In genomic region chr6:136822051-136822378, GRCh38 we compare ENCODE assay signal across 8 cellular contexts. TPM values are rescaled to one million over a fixed set of nuclear protein-coding genes. Genes with fewer than 3 reads are reported as not detected.
DNase-seq lines count a peak whose midpoint lies in the region; ATAC-seq, FAIRE-seq and TF ChIP-seq lines count a peak whose summit lies in the region.

No MANE protein-coding gene starts in this region.

- peak overlapping the region; percentile 92 for H2BK5ac ChIP-seq in H1 (ENCODE audit: low read depth, low read length)

- TF ChIP-seq CTCF in SK-N-SH (IDR thresholded peaks at IDR 0.05) = no peak
- no peak for TF ChIP-seq CTCF in H1 (IDR thresholded peaks at IDR 0.05; ENCODE audit: control extremely low read depth in 1 of 3, insufficient read depth in 1 of 3, low read depth in 1 of 3, low read length in 3 of 3)
- TF ChIP-seq CTCF in upper lobe of left lung (IDR thresholded peaks at IDR 0.05) = no peak

- POLR2A ChIA-PET in SK-N-SH (lab: Yijun Ruan, JAX) (interaction anchor here (1.2 to 2.5 kb wide), 5 partner anchors 30 to 167 kb away, joined by 3 to 15 read pairs (median 4); partner anchors contain the start of genes MAP3K5 and SLC35D3), H1 (lab: Charles Lee; ENCODE audit: partially characterized antibody) (interaction anchor here (0.6 to 2.4 kb wide), 4 partner anchors 10 to 33 kb away, joined by 3 to 7 read pairs (median 4); partner anchors contain the start of gene MAP3K5)
- POLR2A ChIA-PET in naive thymus-derived CD4-positive, alpha-beta T cell (lab: Charles Lee) = interaction anchor here (1.1 to 2.2 kb wide), 6 partner anchors 11 to 532 kb away, joined by 3 to 15 read pairs (median 6); partner anchors contain the start of genes BCLAF1 and MAP3K5

- peak overlapping the region; percentile 91 for H2AFZ ChIP-seq in SK-N-SH (ENCODE audit: low read depth)
- peak overlapping the region; percentile 95 for H2AFZ ChIP-seq in H1 (ENCODE audit: low read length)

- no peak for TF ChIP-seq EP300 in SK-N-SH (IDR thresholded peaks at IDR 0.05; ENCODE audit: borderline replicate concordance in 1 of 2, low read depth in 1 of 2, low read length in 1 of 2)
- no peak for TF ChIP-seq EP300 in H1 (IDR thresholded peaks at IDR 0.05; ENCODE audit: borderline replicate concordance in 1 of 2, low read depth in 2 of 2, low read length in 2 of 2)
- TF ChIP-seq EP300 in upper lobe of left lung (IDR thresholded peaks at IDR 0.05) = no peak

- ATAC-seq in GM18498 (IDR thresholded peaks at IDR 0.05; ENCODE audit: unreplicated experiment) = peak; percentile 10
- ATAC-seq in HG02571 (IDR thresholded peaks at IDR 0.05; ENCODE audit: unreplicated experiment) = peak; percentile 1
- no peak for ATAC-seq in naive thymus-derived CD4-positive, alpha-beta T cell
- peak in 1 of 2 donors; percentile 38 for ATAC-seq in upper lobe of left lung (ENCODE audit: low FRiP score in 2 of 2)

- no peak overlapping the region for H4K91ac ChIP-seq in H1 (replicated peaks; ENCODE audit: insufficient read length, low read length)

- H4K20me1 ChIP-seq in SK-N-SH (ENCODE audit: insufficient read depth) (no peaks in the 10 kb centered on the region), H1 (replicated peaks in 1 of 2; ENCODE audit: control insufficient read depth in 1 of 2, insufficient read depth in 2 of 2, low read length in 2 of 2) (no peaks in the 10 kb centered on the region)

- no peak overlapping the region for H2BK15ac ChIP-seq in H1 (ENCODE audit: low read length)

- no peak for FAIRE-seq in H1 (lab: Jason Lieb, UNC)
- FAIRE-seq in H54 (lab: Jason Lieb, UNC) = no peak

- no peak overlapping the region for H2AK5ac ChIP-seq in H1 (ENCODE audit: low read depth, low read length)

- peak overlapping the region; percentile 10 for H4K5ac ChIP-seq in H1 (ENCODE audit: insufficient read length, low read depth, low read length)

- H3K9me3 ChIP-seq in SK-N-SH = no peaks in the 10 kb centered on the region
- H3K9me3 ChIP-seq in H1 (ENCODE audit: insufficient read depth in 2 of 2, low read depth in 1 of 2, low read length in 1 of 2) = no peaks in the 10 kb centered on the region
- H3K9me3 ChIP-seq in naive thymus-derived CD4-positive, alpha-beta T cell (ENCODE audit: control insufficient read depth in 2 of 3, low read length in 3 of 3) = no peaks in the 10 kb centered on the region
- no peaks in the 10 kb centered on the region for H3K9me3 ChIP-seq in upper lobe of left lung

- TF ChIP-seq RAD21 in SK-N-SH (IDR thresholded peaks at IDR 0.05; ENCODE audit: low read length) = no peak
- no peak for TF ChIP-seq RAD21 in H1 (IDR thresholded peaks at IDR 0.05 in 1 of 2, conservative IDR thresholded peaks at IDR 0.05 in 1 of 2; ENCODE audit: low read depth in 2 of 2, low read length in 2 of 2)

- no peak overlapping the region for H2BK120ac ChIP-seq in H1 (replicated peaks; ENCODE audit: low read depth, low read length)

- H3K4me3 Mint-ChIP-seq in naive thymus-derived CD4-positive, alpha-beta T cell = peak overlapping the region; percentile 87 to 99 (median 94)

- 5% methylated on average over 11 of the region's 11 CpGs for WGBS in SK-N-SH (ENCODE audit: low lambda C conversion rate)
- 29% methylated on average over 11 of the region's 11 CpGs; no CpG with 5 or more reads in 1 of the 2 experiments for WGBS in H1 (ENCODE audit: extremely low coverage in 1 of 2, insufficient coverage in 1 of 2, insufficient read length in 1 of 2, insufficient replicate concordance in 2 of 2, low coverage in 1 of 2, low lambda C conversion rate in 2 of 2, missing lambda C conversion rate in 1 of 2), 2 experiments
- 1 to 3% methylated on average over 11 of the region's 11 CpGs for WGBS in upper lobe of left lung, 2 donors

- no peak overlapping the region for H3K14ac ChIP-seq in H1 (ENCODE audit: insufficient read length)

- peaks cover 0 to 5% of the 10 kb centered on the region in 2 experiments; a peak in 1 of 4 replicates for H3K4me1 ChIP-seq in SK-N-SH (ENCODE audit: control insufficient read depth in 1 of 2, insufficient read depth in 2 of 2, low read depth in 1 of 2, low read length in 1 of 2)
- H3K4me1 ChIP-seq in H1 (replicated peaks in 1 of 4; ENCODE audit: control insufficient read depth in 3 of 4, insufficient read depth in 4 of 4, low read length in 3 of 4) = peaks cover 0 to 7% (median 3%) of the 10 kb centered on the region in 4 experiments; a peak in 3 of 7 replicates
- peaks cover 6 to 13% of the 10 kb centered on the region in 2 donors for H3K4me1 ChIP-seq in naive thymus-derived CD4-positive, alpha-beta T cell (ENCODE audit: control insufficient read depth in 2 of 2, insufficient read depth in 2 of 2, low read length in 2 of 2)
- peaks cover 0 to 19% (median 8%) of the 10 kb centered on the region in 4 donors for H3K4me1 ChIP-seq in upper lobe of left lung

- peak overlapping the region; percentile 91 to 99 (median 96) for H3K27ac Mint-ChIP-seq in naive thymus-derived CD4-positive, alpha-beta T cell

- peak overlapping the region; percentile 91; the same call in 1 of the 2 replicates for H2BK12ac ChIP-seq in H1 (ENCODE audit: low read depth, low read length)

- peaks cover 3 to 16% (median 12%) of the 10 kb centered on the region in 5 donors for H3K27me3 Mint-ChIP-seq in naive thymus-derived CD4-positive, alpha-beta T cell

- H3K9me2 ChIP-seq in SK-N-SH = no peaks in the 10 kb centered on the region

- no peak overlapping the region for H3K56ac ChIP-seq in H1 (replicated peaks; ENCODE audit: insufficient read length, low read depth, low read length)

- no peaks in the 10 kb centered on the region for H3F3A ChIP-seq in SK-N-SH (replicated peaks; ENCODE audit: insufficient read depth)

- peaks cover 10 to 19% (median 16%) of the 10 kb centered on the region in 5 donors for H3K36me3 Mint-ChIP-seq in naive thymus-derived CD4-positive, alpha-beta T cell

- peak overlapping the region; percentile 72; the same call in 1 of the 2 replicates for H4K8ac ChIP-seq in H1 (ENCODE audit: extremely low read depth, insufficient read depth, low read length)

- H3K4me2 ChIP-seq in SK-N-SH (peak overlapping the region; percentile 87), H1 (ENCODE audit: insufficient read depth in 1 of 2, low read depth in 2 of 2, low read length in 2 of 2) (peak overlapping the region; percentile 76 to 92)

- H3K9me3 Mint-ChIP-seq in naive thymus-derived CD4-positive, alpha-beta T cell = no peaks in the 10 kb centered on the region

- H3K79me1 ChIP-seq in H1 (ENCODE audit: low read depth, low read length) = no peaks in the 10 kb centered on the region; the same call in 1 of the 2 replicates

- no peak overlapping the region for H3K4ac ChIP-seq in H1 (replicated peaks; ENCODE audit: insufficient read length, low read depth, low read length)

- TF ChIP-seq POLR2A in H1 (IDR thresholded peaks at IDR 0.05; ENCODE audit: control extremely low read depth in 1 of 2, low read depth in 2 of 2, low read length in 2 of 2) (no peak), upper lobe of left lung (IDR thresholded peaks at IDR 0.05) (no peak), H54 (IDR thresholded peaks at IDR 0.05; ENCODE audit: low read depth, low read length) (no peak)

- H3K27ac ChIP-seq in SK-N-SH (ENCODE audit: low read depth in 2 of 2, low read length in 1 of 2) = peak overlapping the region; percentile 69 to 92; a peak in 3 of 4 replicates
- H3K27ac ChIP-seq in H1 (ENCODE audit: low read depth, low read length) = peak overlapping the region; percentile 84; the same call in 1 of the 2 replicates
- peak overlapping the region; percentile 91 for H3K27ac ChIP-seq in naive thymus-derived CD4-positive, alpha-beta T cell (ENCODE audit: low read depth, low read length)
- peak overlapping the region; percentile 91 to 95 (median 93) for H3K27ac ChIP-seq in upper lobe of left lung

- no peak overlapping the region for H3K23ac ChIP-seq in H1 (ENCODE audit: insufficient read length)

- H3K36me3 ChIP-seq in SK-N-SH (replicated peaks in 1 of 2; ENCODE audit: control insufficient read depth in 1 of 2, insufficient read depth in 2 of 2, low read length in 1 of 2) = peaks cover 3 to 9% of the 10 kb centered on the region in 2 experiments
- H3K36me3 ChIP-seq in H1 (ENCODE audit: control insufficient read depth in 2 of 4, insufficient read depth in 4 of 4, low read length in 3 of 4) = peaks cover 0 to 16% (median 6%) of the 10 kb centered on the region in 4 experiments; a peak in 4 of 8 replicates
- H3K36me3 ChIP-seq in naive thymus-derived CD4-positive, alpha-beta T cell (ENCODE audit: control insufficient read depth in 2 of 3, insufficient read depth in 3 of 3, low read length in 3 of 3) = peaks cover 0 to 7% (median 0%) of the 10 kb centered on the region in 3 experiments
- H3K36me3 ChIP-seq in upper lobe of left lung = peaks cover 0 to 12% (median 0%) of the 10 kb centered on the region in 4 donors

- 0 out of 2 replicates have a peak overlapping the region, but pooled peaks have one; percentile 64 for H3K18ac ChIP-seq in H1 (ENCODE audit: extremely low read depth, low read length)

- H3K9ac ChIP-seq in SK-N-SH (peak overlapping the region; percentile 88), H1 (replicated peaks in 1 of 4; ENCODE audit: extremely low read depth in 1 of 4, low read depth in 3 of 4, low read length in 3 of 4) (peak overlapping the region; percentile 46 to 91 (median 75))

- H2BK20ac ChIP-seq in H1 (ENCODE audit: low read length) = no peak overlapping the region

- H3K79me2 ChIP-seq in SK-N-SH (ENCODE audit: insufficient read depth) (peaks cover 5% of the 10 kb centered on the region; the same call in 1 of the 2 replicates), H1 (ENCODE audit: control insufficient read depth in 1 of 2, insufficient read depth in 2 of 2, low read length in 2 of 2) (no peaks in the 10 kb centered on the region; a peak in 1 of 4 replicates)

- intact Hi-C loops in naive thymus-derived CD4-positive, alpha-beta T cell (cut with micrococcal nuclease) = loop anchor here (1.0 to 10.0 kb wide), 12 partner anchors 29 to 1951 kb away; partner anchors contain the start of genes IFNGR1 (in 2 of the 2), CCDC28A (in 1 of the 2), HEBP2 (in 1 of the 2) and MTFR2 (in 1 of the 2)

- no peaks in the 10 kb centered on the region for H3K27me3 ChIP-seq in SK-N-SH (ENCODE audit: insufficient read depth)
- H3K27me3 ChIP-seq in H1 (replicated peaks in 1 of 4; ENCODE audit: control insufficient read depth in 3 of 4, extremely low read depth in 1 of 4, insufficient read depth in 3 of 4, low read length in 3 of 4) = no peaks in the 10 kb centered on the region; a peak in 2 of 7 replicates
- H3K27me3 ChIP-seq in naive thymus-derived CD4-positive, alpha-beta T cell (ENCODE audit: control insufficient read depth in 2 of 2, insufficient read depth in 2 of 2, low read length in 2 of 2) = peaks cover 0 to 3% of the 10 kb centered on the region in 2 donors
- H3K27me3 ChIP-seq in upper lobe of left lung = no peaks in the 10 kb centered on the region

- CTCF ChIA-PET in SK-N-SH (lab: Yijun Ruan, JAX) (interaction anchor here (0.6 to 2.3 kb wide), 12 partner anchors 9 to 921 kb away, joined by 3 to 13 read pairs (median 3); partner anchors contain the start of gene MAP3K5), H1 (lab: Charles Lee; ENCODE audit: partially characterized antibody) (interaction anchor here (0.5 to 0.8 kb wide), 2 partner anchors 11 to 595 kb away, joined by 3 to 4 read pairs; no protein-coding TSS in a partner anchor)
- CTCF ChIA-PET in naive thymus-derived CD4-positive, alpha-beta T cell (lab: Charles Lee) = interaction anchor here (0.7 to 1.5 kb wide), 2 partner anchors 30 to 163 kb away, joined by 3 to 12 read pairs; partner anchors contain the start of gene MAP3K5

- H3K4me3 ChIP-seq in SK-N-SH (ENCODE audit: low read depth in 2 of 2, low read length in 1 of 2) = peak overlapping the region; percentile 61 to 66
- peak overlapping the region; percentile 56 to 81 (median 60) for H3K4me3 ChIP-seq in H1 (ENCODE audit: extremely low read depth in 1 of 4, insufficient read depth in 2 of 4, low read depth in 3 of 4, low read length in 4 of 4)
- peak overlapping the region; percentile 96 for H3K4me3 ChIP-seq in naive thymus-derived CD4-positive, alpha-beta T cell (ENCODE audit: low read length)
- H3K4me3 ChIP-seq in upper lobe of left lung = peak overlapping the region; percentile 42 to 71 (median 68)

- peaks cover 9% of the 10 kb centered on the region; the same call in 1 of the 2 replicates for H3K23me2 ChIP-seq in H1 (ENCODE audit: low read depth, low read length)

- no peak for DNase-seq in SK-N-SH
- peak in 1 of 2 experiments; percentile 48 for DNase-seq in H1 (ENCODE audit: low read depth in 1 of 2, low spot score in 2 of 2)
- no peak for DNase-seq in naive thymus-derived CD4-positive, alpha-beta T cell
- peak in 1 of 2 donors; percentile 26 for DNase-seq in upper lobe of left lung
- DNase-seq in H54 (ENCODE audit: insufficient read length, low spot score) = no peak
- no peak for DNase-seq in SIG-M5 treated with dmso at 0.1 percent for 504 hours (lab: John Stamatoyannopoulos, UW; ENCODE audit: unreplicated experiment)

- peaks cover 10 to 50% (median 40%) of the 10 kb centered on the region in 7 donors for H3K4me1 Mint-ChIP-seq in naive thymus-derived CD4-positive, alpha-beta T cell

RNA-seq across cellular contexts. Expression of gene PEX7, which starts 0.4 kb away (rescaled TPM):
- polyA plus RNA-seq in SK-N-SH (2012; rRNA removed) (10.8 and 13.1 TPM in 2 replicates), H1 (2011; rRNA removed) (10.5 and 11.0 TPM in 2 replicates)
- polyA plus RNA-seq in SK-N-SH (2012; cell fraction: cytosol; rRNA removed) = 14.9 and 15.5 TPM in 2 replicates
- 4.2 and 5.7 TPM in 2 replicates for polyA plus RNA-seq in SK-N-SH (2012; cell fraction: nucleus; rRNA removed)
- total RNA-seq in H1 (2021; fragmentation: NEBNext Ultra II Directional; extraction: Animal tissue kit (Norgen Biotek cat#: 25700)) = 6.4 and 6.7 TPM in 2 replicates
- polyA plus RNA-seq in H1 (2011; cell fraction: cytosol; rRNA removed) = 13.6 TPM
- polyA plus RNA-seq in H1 (2011; cell fraction: nucleus; rRNA removed) = 5.2 TPM
- polyA plus RNA-seq in H1 (2012, experiment 1 of 2) = 5.2 to 9.2 TPM (median 7.9 TPM) in 4 replicates
- polyA plus RNA-seq in H1 (2012, experiment 2 of 2) = 2.3 TPM
- polyA plus RNA-seq in H1 (2013, experiment 1 of 2) = 5.8 TPM
- 6.1 TPM for polyA plus RNA-seq in H1 (2013, experiment 2 of 2)
- polyA minus RNA-seq in H1 (2011; rRNA and poly(A)+ RNA removed) = 5.9 and 7.9 TPM in 2 replicates
- polyA minus RNA-seq in H1 (2011; cell fraction: cytosol; rRNA and poly(A)+ RNA removed) = 7.2 TPM
- 16.1 TPM for polyA minus RNA-seq in H1 (2011; cell fraction: nucleus; rRNA and poly(A)+ RNA removed)
- total RNA-seq in naive thymus-derived CD4-positive, alpha-beta T cell = 1 to 10 TPM; 4.0 to 6.2 (median 5.4) TPM
- polyA plus RNA-seq in naive thymus-derived CD4-positive, alpha-beta T cell = 1 to 10 TPM; 6.1 to 6.6 TPM
- total RNA-seq in upper lobe of left lung = 10 to 100 TPM in 3 of 6 donors, 1 to 10 TPM in 3; 6.7 to 11.7 (median 9.7) TPM

RNA-seq across cellular contexts. Expression of gene MAP3K5, which starts 29.7 kb away (rescaled TPM):
- polyA plus RNA-seq in SK-N-SH (2012; rRNA removed) (1.4 TPM in 2 replicates), H1 (2011; rRNA removed) (0.41 and 0.63 TPM in 2 replicates)
- polyA plus RNA-seq in SK-N-SH (2012; cell fraction: cytosol; rRNA removed) = 1.7 and 1.8 TPM in 2 replicates
- 1.1 and 1.9 TPM in 2 replicates for polyA plus RNA-seq in SK-N-SH (2012; cell fraction: nucleus; rRNA removed)
- 2.4 and 2.6 TPM in 2 replicates for total RNA-seq in H1 (2021; fragmentation: NEBNext Ultra II Directional; extraction: Animal tissue kit (Norgen Biotek cat#: 25700))
- polyA plus RNA-seq in H1 (2011; cell fraction: cytosol; rRNA removed) = 0.76 TPM
- 0.56 TPM for polyA plus RNA-seq in H1 (2011; cell fraction: nucleus; rRNA removed)
- polyA plus RNA-seq in H1 (2012, experiment 1 of 2) = 1.2 to 1.9 TPM (median 1.5 TPM) in 4 replicates
- polyA plus RNA-seq in H1 (2012, experiment 2 of 2) = 0.12 TPM
- polyA plus RNA-seq in H1 (2013, experiment 1 of 2) = 1.2 TPM
- polyA plus RNA-seq in H1 (2013, experiment 2 of 2) = 1.2 TPM
- polyA minus RNA-seq in H1 (2011; rRNA and poly(A)+ RNA removed) = 2.1 and 2.3 TPM in 2 replicates
- 1.6 TPM for polyA minus RNA-seq in H1 (2011; cell fraction: cytosol; rRNA and poly(A)+ RNA removed)
- 2.7 TPM for polyA minus RNA-seq in H1 (2011; cell fraction: nucleus; rRNA and poly(A)+ RNA removed)
- total RNA-seq in naive thymus-derived CD4-positive, alpha-beta T cell = 10 to 100 TPM; 12.9 to 32.5 (median 14.0) TPM
- 1 to 10 TPM; 2.6 to 3.6 TPM for polyA plus RNA-seq in naive thymus-derived CD4-positive, alpha-beta T cell
- 10 to 100 TPM; 26.4 to 45.1 (median 41.8) TPM for total RNA-seq in upper lobe of left lung
